Comparison of ENCODE assay signal across 1 cellular context in genomic region chr22:48335442-48336139, GRCh38.
TF ChIP-seq lines count a peak whose summit lies in the region.

No MANE protein-coding gene starts in this region.

TF ChIP-seq in H1, 55 proteins besides CTCF, POLR2A, EP300 and RAD21 (continued from another document):
- TF ChIP-seq CHD7 (IDR thresholded peaks at IDR 0.05; ENCODE audit: insufficient replicate concordance, low read length) (no peak), USF2 (IDR thresholded peaks at IDR 0.05; ENCODE audit: low read length) (no peak), BACH1 (IDR thresholded peaks at IDR 0.05; ENCODE audit: low read length) (no peak), SRF (IDR thresholded peaks at IDR 0.05; ENCODE audit: low read depth, low read length) (no peak), GTF2F1 (IDR thresholded peaks at IDR 0.05; ENCODE audit: borderline replicate concordance, low read depth, low read length) (no peak), KDM5A (IDR thresholded peaks at IDR 0.05; ENCODE audit: low read length) (no peak), POU5F1 (IDR thresholded peaks at IDR 0.05; ENCODE audit: low read depth, low read length) (no peak), NRF1 (IDR thresholded peaks at IDR 0.05; ENCODE audit: low read depth, low read length) (no peak), NANOG (IDR thresholded peaks at IDR 0.05; ENCODE audit: insufficient read depth, low read depth, low read length, poor library complexity, severe bottlenecking) (no peak), JUN (IDR thresholded peaks at IDR 0.05; ENCODE audit: low read depth, low read length) (no peak), KDM4A (IDR thresholded peaks at IDR 0.05; ENCODE audit: low read depth, low read length, severe bottlenecking) (no peak), GABPA (IDR thresholded peaks at IDR 0.05; ENCODE audit: borderline replicate concordance, insufficient read depth, low read length) (no peak), PHF8 (conservative IDR thresholded peaks at IDR 0.05; ENCODE audit: low read depth, low read length) (no peak)
